Comparison of ENCODE assay signal across 8 cellular contexts in genomic region chr6:13574149-13574570, GRCh38. TPM values are rescaled to one million over a fixed set of nuclear protein-coding genes. Genes with fewer than 3 reads are reported as not detected.
DNase-seq lines count a peak whose midpoint lies in the region; ATAC-seq and TF ChIP-seq lines count a peak whose summit lies in the region.

No MANE protein-coding gene starts in this region.

- H3K4me1 ChIP-seq in endodermal cell (ENCODE audit: control insufficient read depth, insufficient read depth, low read length): peaks cover 6% of the 10 kb centered on the region

- peak; percentile 79 for TF ChIP-seq CTCF in endodermal cell (conservative IDR thresholded peaks at IDR 0.05)

- peak overlapping the region; percentile 82 for H3K27ac ChIP-seq in endodermal cell (ENCODE audit: low read depth, low read length)

- no peaks in the 10 kb centered on the region for H3K36me3 ChIP-seq in endodermal cell (ENCODE audit: control insufficient read depth, insufficient read depth, low read length)

- in situ Hi-C loops in Caki2 (cut with HindIII; ENCODE audit: low pct_unique_long_range_greater_than_20kb, low sequenced_read_pairs): no loop called here

- H3K27me3 Mint-ChIP-seq in endodermal cell (ENCODE audit: insufficient read depth): no peaks in the 10 kb centered on the region

- peak overlapping the region; percentile 89 for H3K4me3 Mint-ChIP-seq in endodermal cell

- peaks cover 7% of the 10 kb centered on the region for H3K9me3 ChIP-seq in endodermal cell (ENCODE audit: control insufficient read depth, low read length)

- ATAC-seq in GM21360 (IDR thresholded peaks at IDR 0.05; ENCODE audit: unreplicated experiment): peak; percentile 80

- H3K4me3 ChIP-seq in endodermal cell (ENCODE audit: low read length): peak overlapping the region; percentile 96

- peak overlapping the region; percentile 78 for H3K9ac ChIP-seq in endodermal cell (ENCODE audit: extremely low read depth, low read length, poor library complexity, severe bottlenecking)

- no peaks in the 10 kb centered on the region for H3K27me3 ChIP-seq in endodermal cell (ENCODE audit: control insufficient read depth, insufficient read depth, low read length, poor library complexity, severe bottlenecking)

- 0% methylated on average over 30 to 46 of the region's 46 CpGs for WGBS in endodermal cell (ENCODE audit: insufficient coverage in 1 of 2, insufficient read length in 1 of 2), 2 experiments

- H3K9me3 Mint-ChIP-seq in endodermal cell: peaks cover 6% of the 10 kb centered on the region

- H3K4me1 Mint-ChIP-seq in endodermal cell: peaks cover 14% of the 10 kb centered on the region

- peak overlapping the region; percentile 97 for H3K27ac Mint-ChIP-seq in endodermal cell

- H3K36me3 Mint-ChIP-seq in endodermal cell (ENCODE audit: low read depth): peaks cover 4% of the 10 kb centered on the region

- DNase-seq in Caki2 (ENCODE audit: low read depth): peak; percentile 93
- DNase-seq in HT-29 (ENCODE audit: low spot score): peak; percentile 95
- DNase-seq in NK-92 (lab: John Stamatoyannopoulos, UW; ENCODE audit: unreplicated experiment): peak; percentile 68
- DNase-seq in activated CD8-positive, alpha-beta memory T cell treated with anti-CD3 and anti-CD28 coated beads, Interleukin-2, amount 50 U/mL, for 1 hour (ENCODE audit: extremely low read depth): peak; percentile 90
- peak; percentile 98 for DNase-seq in endodermal cell
- peak; percentile 92 for DNase-seq in midbrain (lab: John Stamatoyannopoulos, UW)
- peak; percentile 89 to 93 for DNase-seq in stimulated activated CD8-positive, alpha-beta memory T cell treated with anti-CD3 and anti-CD28 coated beads, Interleukin-15, amount 100 ng/mL, for 48 hours (ENCODE audit: low read depth in 2 of 2)

RNA-seq across cellular contexts. Expression of gene SIRT5, which starts 0.2 kb away (rescaled TPM):
- 20.1 and 31.6 TPM in 2 replicates for total RNA-seq in Caki2 (2014; rRNA removed; shearing (Covaris generic); ENCODE audit: low replicate concordance)
- total RNA-seq in HT-29 (2014; rRNA removed; shearing (Covaris generic)): 7.4 and 8.3 TPM in 2 replicates
- 10 to 100 TPM; 12.1 to 19.0 TPM for total RNA-seq in endodermal cell
- 8.9 TPM for polyA plus RNA-seq in endodermal cell (2013, experiment 1 of 2)
- 9.6 TPM for polyA plus RNA-seq in endodermal cell (2013, experiment 2 of 2)

RNA-seq across cellular contexts. Expression of gene NOL7, which starts 41.0 kb away (rescaled TPM):
- total RNA-seq in Caki2 (2014; rRNA removed; shearing (Covaris generic); ENCODE audit: low replicate concordance): 138 and 143 TPM in 2 replicates
- 54.9 and 71.6 TPM in 2 replicates for total RNA-seq in HT-29 (2014; rRNA removed; shearing (Covaris generic))
- 10 to 100 TPM; 47.8 to 52.9 TPM for total RNA-seq in endodermal cell
- polyA plus RNA-seq in endodermal cell (2013, experiment 1 of 2): 63.0 TPM
- 63.5 TPM for polyA plus RNA-seq in endodermal cell (2013, experiment 2 of 2)

Comparison
In these comparisons a context has a peak if more than half of its experiments do, and no peak if none do; other contexts are left out.
1. Peak in every context shown above with its lines: DNase-seq, ATAC-seq, H3K4me3 ChIP-seq and H3K27ac ChIP-seq.